Comparison of ENCODE assay signal across 26 cellular contexts in genomic region chr14:58873228-58873953, GRCh38.
A peak's percentile ranks its signal among the peaks of the same experiment; 100 is the strongest.
DNase-seq lines count a peak whose midpoint lies in the region; ATAC-seq and TF ChIP-seq lines count a peak whose summit lies in the region.
"Had no signal": no experiment of that assay in that cellular context is flagged by ENCODE, and none has a peak within 500 bp of the region (broad histone marks: within the 10 kb centered on the region; RNA-seq: fewer than 3 reads in every experiment).

No MANE protein-coding gene starts in this region.

- intact Hi-C loops in left colon (cut with DNase I, micrococcal nuclease), result no loop called here
- intact Hi-C loops in prostate gland (cut with DNase I), result no loop called here

- WGBS in prostate gland, result 64% methylated on average over 5 of the region's 5 CpGs

- H3K9me3 Mint-ChIP-seq in type B pancreatic cell, result peaks cover 1% of the 10 kb centered on the region
- H3K9me3 Mint-ChIP-seq: activated CD4-positive, alpha-beta memory T cell treated with anti-CD3 and anti-CD28 coated beads, Interleukin-2, amount 10 ng/mL, durations not matched to agents 7 days and 5 days; activated naive CD4-positive, alpha-beta T cell treated with anti-CD3 and anti-CD28 coated beads for 36 hours; dendritic cell treated with granulocyte-macrophage colony-stimulating factor and Interleukin-4, amounts not matched to agents 40 ng/mL and 50 ng/mL, for 4 days; naive B cell; stimulated activated naive B cell treated with anti-CD40 and anti-IgM and Interleukin-4, amounts not matched to agents 10 μg/mL and 1 μg/mL and 100 μg/mL, for 72 hours had no signal

- TF ChIP-seq CTCF in type B pancreatic cell (conservative IDR thresholded peaks at IDR 0.05) (no peak), prostate gland (IDR thresholded peaks at IDR 0.05) (no peak)

- H3K27me3 ChIP-seq in prostate gland (replicated peaks; ENCODE audit: insufficient read depth), result no peaks in the 10 kb centered on the region
- H3K27me3 ChIP-seq: left lung, SJCRH30 had no signal

- H3K36me3 ChIP-seq in prostate gland, result no peaks in the 10 kb centered on the region
- H3K36me3 ChIP-seq: left lung, SJCRH30 had no signal

- peaks cover 20% of the 10 kb centered on the region for H3K4me1 Mint-ChIP-seq in type B pancreatic cell (ENCODE audit: unreplicated experiment)
- H3K4me1 Mint-ChIP-seq: activated CD4-positive, alpha-beta memory T cell treated with anti-CD3 and anti-CD28 coated beads, Interleukin-2, amount 10 ng/mL, durations not matched to agents 7 days and 5 days; naive B cell; stimulated activated naive B cell treated with anti-CD40 and anti-IgM and Interleukin-4, amounts not matched to agents 10 μg/mL and 1 μg/mL and 100 μg/mL, for 72 hours had no signal

- DNase-seq in NCI-H524 (lab: John Stamatoyannopoulos, UW), result peak; percentile 13 to 49
- no peak for DNase-seq in NCI-H524 treated with DMSO at 0.1 percent for 48 hours (lab: John Stamatoyannopoulos, UW)
- DNase-seq in NCI-H2227 (lab: John Stamatoyannopoulos, UW; ENCODE audit: unreplicated experiment), result peak; percentile 66
- DNase-seq in left colon, result peak in 1 of 2 donors; percentile 74
- DNase-seq in type B pancreatic cell (ENCODE audit: extremely low spot score, unreplicated experiment), result no peak
- DNase-seq in retina, result no peak
- no peak for DNase-seq in prostate gland (ENCODE audit: low spot score)
- DNase-seq: activated CD4-positive, alpha-beta memory T cell treated with anti-CD3 and anti-CD28 coated beads, Interleukin-2, amount 10 ng/mL, durations not matched to agents 7 days and 5 days; activated CD4-positive, alpha-beta T cell treated with anti-CD3 and anti-CD28 coated beads for 1 hour; activated CD8-positive, alpha-beta memory T cell treated with anti-CD3 and anti-CD28 coated beads, Interleukin-2, amount 50 U/mL, for 48 hours; activated naive CD4-positive, alpha-beta T cell treated with anti-CD3 and anti-CD28 coated beads for 36 hours; Calu3; glutamatergic neuron; GM23248; KBM-7; left lung; naive B cell; NCI-H1092; NCI-H2081 treated with DMSO at 0.1 percent for 48 hours; NCI-H526 treated with DMSO at 0.1 percent for 48 hours; stimulated activated naive B cell treated with anti-CD40 and anti-IgM and Interleukin-4, amounts not matched to agents 10 μg/mL and 1 μg/mL and 100 μg/mL, for 72 hours; SW 1271 had no signal

- H3K27me3 Mint-ChIP-seq in type B pancreatic cell, result no peaks in the 10 kb centered on the region
- H3K27me3 Mint-ChIP-seq: dendritic cell treated with granulocyte-macrophage colony-stimulating factor and Interleukin-4, amounts not matched to agents 40 ng/mL and 50 ng/mL, for 4 days; naive B cell; stimulated activated naive B cell treated with anti-CD40 and anti-IgM and Interleukin-4, amounts not matched to agents 10 μg/mL and 1 μg/mL and 100 μg/mL, for 72 hours had no signal

- H3K4me1 ChIP-seq in prostate gland (replicated peaks), result no peaks in the 10 kb centered on the region
- H3K4me1 ChIP-seq: left lung, SJCRH30 had no signal

- H3K9me3 ChIP-seq in prostate gland, result no peaks in the 10 kb centered on the region
- H3K9me3 ChIP-seq: A549, left lung, SJCRH30 had no signal

- H3K4me3 ChIP-seq in prostate gland, result no peak overlapping the region
- H3K4me3 ChIP-seq: A549, GM23248, left lung, SJCRH30 had no signal

- no peaks in the 10 kb centered on the region for H3K36me3 Mint-ChIP-seq in type B pancreatic cell
- H3K36me3 Mint-ChIP-seq: naive B cell; stimulated activated naive B cell treated with anti-CD40 and anti-IgM and Interleukin-4, amounts not matched to agents 10 μg/mL and 1 μg/mL and 100 μg/mL, for 72 hours had no signal

- no peak for TF ChIP-seq POLR2A in prostate gland (IDR thresholded peaks at IDR 0.05)

- H3K27ac Mint-ChIP-seq in type B pancreatic cell, result no peak overlapping the region
- H3K27ac Mint-ChIP-seq: activated CD4-positive, alpha-beta memory T cell treated with anti-CD3 and anti-CD28 coated beads, Interleukin-2, amount 10 ng/mL, durations not matched to agents 7 days and 5 days; activated naive CD4-positive, alpha-beta T cell treated with anti-CD3 and anti-CD28 coated beads for 36 hours; dendritic cell treated with granulocyte-macrophage colony-stimulating factor and Interleukin-4, amounts not matched to agents 40 ng/mL and 50 ng/mL, for 4 days; stimulated activated naive B cell treated with anti-CD40 and anti-IgM and Interleukin-4, amounts not matched to agents 10 μg/mL and 1 μg/mL and 100 μg/mL, for 72 hours had no signal

- no peak overlapping the region for H3K27ac ChIP-seq in prostate gland
- H3K27ac ChIP-seq: GM23248, left lung, SJCRH30 had no signal

- H3K4me3 Mint-ChIP-seq in type B pancreatic cell, result no peak overlapping the region
- H3K4me3 Mint-ChIP-seq: activated CD4-positive, alpha-beta memory T cell treated with anti-CD3 and anti-CD28 coated beads, Interleukin-2, amount 10 ng/mL, durations not matched to agents 7 days and 5 days; activated naive CD4-positive, alpha-beta T cell treated with anti-CD3 and anti-CD28 coated beads for 36 hours; dendritic cell treated with granulocyte-macrophage colony-stimulating factor and Interleukin-4, amounts not matched to agents 40 ng/mL and 50 ng/mL, for 4 days; naive B cell; stimulated activated naive B cell treated with anti-CD40 and anti-IgM and Interleukin-4, amounts not matched to agents 10 μg/mL and 1 μg/mL and 100 μg/mL, for 72 hours had no signal

- peak; percentile 68 for ATAC-seq in left colon
- no peak for ATAC-seq in HG03457 (IDR thresholded peaks at IDR 0.05; ENCODE audit: unreplicated experiment)
- ATAC-seq: A549; left lung; stimulated activated naive B cell treated with anti-CD40 and anti-IgM and Interleukin-4, amounts not matched to agents 10 μg/mL and 1 μg/mL and 100 μg/mL, for 72 hours had no signal

Comparison
In these comparisons a context has a peak if more than half of its experiments do, and no peak if none do; other contexts are left out.
1. DNase-seq: peak in NCI-H524 (2 of 2) and NCI-H2227 (single experiment); none in NCI-H524 treated with DMSO at 0.1 percent for 48 hours (single experiment), type B pancreatic cell (single experiment), retina (single experiment) and prostate gland (single experiment).